Comparison of ENCODE assay signal across 22 cellular contexts in genomic region chr10:69285699-69286098, GRCh38.
"Had no signal": no experiment of that assay in that cellular context is flagged by ENCODE, and none has a peak within 500 bp of the region (broad histone marks: within the 10 kb centered on the region; RNA-seq: fewer than 3 reads in every experiment).

No MANE protein-coding gene starts in this region.

- H3K4me3 ChIP-seq: coronary artery, lower lobe of right lung, prostate gland, right atrium auricular region, skin epidermis, spleen, thoracic aorta, tibial nerve, upper lobe of right lung, uterus had no signal

- H3K4me1 Mint-ChIP-seq: immature natural killer cell had no signal

- H3K27ac ChIP-seq: coronary artery, lower lobe of right lung, prostate gland, right atrium auricular region, skin epidermis, spleen, thoracic aorta, tibial nerve, upper lobe of right lung, uterus had no signal

- H3K4me1 ChIP-seq: lower lobe of right lung, prostate gland, tibial nerve, upper lobe of right lung, uterus had no signal

- ATAC-seq: effector memory CD8-positive, alpha-beta T cell; left ventricle myocardium superior; lower lobe of right lung; natural killer cell treated with Interleukin-12 subunit alpha and Interleukin-12 subunit beta and Interleukin-15 and Interleukin-18, amount 100 ng/mL, for 72 hours; stimulated activated memory B cell treated with anti-CD40 and anti-IgM and Interleukin-4, amounts not matched to agents 10 μg/mL and 1 μg/mL and 100 μg/mL, for 72 hours; stimulated activated naive CD8-positive, alpha-beta T cell treated with anti-CD3 and anti-CD28 coated beads, Interleukin-15, Interleukin-2, amounts not matched to agents 100 U/mL and 50 U/mL, for 24 hours; upper lobe of right lung had no signal

- H3K36me3 Mint-ChIP-seq: immature natural killer cell; natural killer cell treated with Interleukin-12 subunit alpha and Interleukin-12 subunit beta and Interleukin-15 and Interleukin-18, amount 100 ng/mL, for 72 hours; stimulated activated memory B cell treated with anti-CD40 and anti-IgM and Interleukin-4, amounts not matched to agents 10 μg/mL and 1 μg/mL and 100 μg/mL, for 72 hours had no signal

- H3K9me3 ChIP-seq: lower lobe of right lung, prostate gland, right atrium auricular region, spleen, thoracic aorta, tibial nerve, upper lobe of right lung, uterus had no signal

- H3K9me3 Mint-ChIP-seq: effector memory CD8-positive, alpha-beta T cell; immature natural killer cell; natural killer cell treated with Interleukin-12 subunit alpha and Interleukin-12 subunit beta and Interleukin-15 and Interleukin-18, amount 100 ng/mL, for 72 hours; stimulated activated memory B cell treated with anti-CD40 and anti-IgM and Interleukin-4, amounts not matched to agents 10 μg/mL and 1 μg/mL and 100 μg/mL, for 72 hours had no signal

- H3K36me3 ChIP-seq: lower lobe of right lung, prostate gland, right atrium auricular region, spleen, thoracic aorta, tibial nerve, upper lobe of right lung, uterus had no signal

- H3K27me3 Mint-ChIP-seq: stimulated activated memory B cell treated with anti-CD40 and anti-IgM and Interleukin-4, amounts not matched to agents 10 μg/mL and 1 μg/mL and 100 μg/mL, for 72 hours had no signal

- H3K4me3 Mint-ChIP-seq: effector memory CD8-positive, alpha-beta T cell; immature natural killer cell; natural killer cell treated with Interleukin-12 subunit alpha and Interleukin-12 subunit beta and Interleukin-15 and Interleukin-18, amount 100 ng/mL, for 72 hours; neural crest cell; stimulated activated memory B cell treated with anti-CD40 and anti-IgM and Interleukin-4, amounts not matched to agents 10 μg/mL and 1 μg/mL and 100 μg/mL, for 72 hours had no signal

- H3K27ac Mint-ChIP-seq: effector memory CD8-positive, alpha-beta T cell; immature natural killer cell; natural killer cell treated with Interleukin-12 subunit alpha and Interleukin-12 subunit beta and Interleukin-15 and Interleukin-18, amount 100 ng/mL, for 72 hours; stimulated activated memory B cell treated with anti-CD40 and anti-IgM and Interleukin-4, amounts not matched to agents 10 μg/mL and 1 μg/mL and 100 μg/mL, for 72 hours had no signal

- H3K27me3 ChIP-seq: right atrium auricular region, spleen, tibial nerve, upper lobe of right lung, uterus had no signal

- DNase-seq: dermis blood vessel endothelial cell; effector memory CD8-positive, alpha-beta T cell; erythroblast; hypothalamus; immature natural killer cell; left ventricle myocardium superior; lower lobe of right lung; spleen; stimulated activated CD4-positive, alpha-beta T cell treated with anti-CD3 and anti-CD28 coated beads, Interleukin-4, amount 100 ng/mL, for 4 hours; stimulated activated naive CD8-positive, alpha-beta T cell treated with anti-CD3 and anti-CD28 coated beads, Interleukin-15, Interleukin-2, amounts not matched to agents 100 U/mL and 50 U/mL, for 24 hours; substantia nigra; upper lobe of right lung; uterus had no signal
